Comparison of ENCODE assay signal across 8 cellular contexts in the genomic region with DNA sequence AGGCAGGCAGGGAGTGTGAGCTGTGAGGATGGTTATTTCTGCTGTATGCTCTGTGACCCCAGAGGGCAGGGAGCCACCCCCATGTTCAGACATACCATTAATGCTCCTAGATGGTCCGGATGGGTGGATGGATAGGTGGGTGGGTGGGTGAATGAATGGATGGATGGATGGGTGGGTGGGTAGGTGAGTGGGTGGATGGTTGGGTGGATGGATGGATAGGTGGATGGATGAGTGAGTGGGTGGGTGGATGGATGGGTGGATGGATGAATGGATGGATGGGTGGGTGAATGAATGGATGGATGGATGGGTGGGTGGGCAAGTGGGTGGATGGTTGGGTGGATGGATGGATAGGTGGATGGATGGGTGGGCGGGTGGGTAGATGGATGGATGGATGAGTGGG.
"Had no signal": no experiment of that assay in that cellular context is flagged by ENCODE, and none has a peak within 500 bp of the region (broad histone marks: within the 10 kb centered on the region; RNA-seq: fewer than 3 reads in every experiment).

No MANE protein-coding gene starts in this region.

- ATAC-seq: HepG2, K562 had no signal

- H3K27ac Mint-ChIP-seq: IgD-negative memory B cell had no signal

- H3K4me3 ChIP-seq: K562 had no signal

- H3K9me3 Mint-ChIP-seq: IgD-negative memory B cell had no signal

- H3K36me3 Mint-ChIP-seq: IgD-negative memory B cell had no signal

- DNase-seq: IMR-90, KBM-7, KG1 had no signal

- FAIRE-seq: HepG2, HTR-8/SVneo, K562 had no signal

- H3K27ac ChIP-seq: HL-60 had no signal
